In genomic region chr17:80969030-80969673, GRCh38 we compare ENCODE assay signal across 11 cellular contexts. TPM values are rescaled to one million over a fixed set of nuclear protein-coding genes. Genes with fewer than 3 reads are reported as not detected.
DNase-seq lines count a peak whose midpoint lies in the region; ATAC-seq and TF ChIP-seq lines count a peak whose summit lies in the region.
"Had no signal": no experiment of that assay in that cellular context is flagged by ENCODE, and none has a peak within 500 bp of the region (broad histone marks: within the 10 kb centered on the region; RNA-seq: fewer than 3 reads in every experiment).

No MANE protein-coding gene starts in this region.

- peaks cover 8% of the 10 kb centered on the region for H3K27me3 Mint-ChIP-seq in activated naive CD8-positive, alpha-beta T cell treated with anti-CD3 and anti-CD28 coated beads, Interleukin-2, amount 10 ng/mL, durations not matched to agents 7 days and 5 days

- no peak for TF ChIP-seq RAD21 in liver (IDR thresholded peaks at IDR 0.05)

- no peak overlapping the region for H3K9ac ChIP-seq in liver (ENCODE audit: low read depth in 1 of 2, low read length in 2 of 2)
- peak overlapping the region in 1 of 2 donors; percentile 42 for H3K9ac ChIP-seq in stomach smooth muscle (ENCODE audit: low read length in 2 of 2)

- no peak overlapping the region for H3K4me3 Mint-ChIP-seq in activated naive CD8-positive, alpha-beta T cell treated with anti-CD3 and anti-CD28 coated beads, Interleukin-2, amount 10 ng/mL, durations not matched to agents 7 days and 5 days

- H3K9me3 ChIP-seq in liver (ENCODE audit: control insufficient read depth in 4 of 4, low read length in 3 of 4): no peaks in the 10 kb centered on the region
- no peaks in the 10 kb centered on the region for H3K9me3 ChIP-seq in stomach smooth muscle (ENCODE audit: control insufficient read depth in 2 of 2, low read length in 2 of 2)
- H3K9me3 ChIP-seq in MG63: no peaks in the 10 kb centered on the region
- H3K9me3 ChIP-seq: neutrophil had no signal

- no peak overlapping the region for H3K27ac ChIP-seq in liver (ENCODE audit: low read depth in 1 of 2, low read length in 2 of 2)
- peak overlapping the region; percentile 41 for H3K27ac ChIP-seq in stomach smooth muscle (ENCODE audit: low read length)
- H3K27ac ChIP-seq: neutrophil had no signal

- no peaks in the 10 kb centered on the region for H3K9me3 Mint-ChIP-seq in activated naive CD8-positive, alpha-beta T cell treated with anti-CD3 and anti-CD28 coated beads, Interleukin-2, amount 10 ng/mL, durations not matched to agents 7 days and 5 days

- H3K4me1 Mint-ChIP-seq in activated naive CD8-positive, alpha-beta T cell treated with anti-CD3 and anti-CD28 coated beads, Interleukin-2, amount 10 ng/mL, durations not matched to agents 7 days and 5 days: peaks cover 4% of the 10 kb centered on the region

- peak; percentile 15 for ATAC-seq in activated naive CD8-positive, alpha-beta T cell treated with anti-CD3 and anti-CD28 coated beads, Interleukin-2, amount 10 ng/mL, durations not matched to agents 7 days and 5 days (ENCODE audit: low read depth)
- no peak for ATAC-seq in HG02759 (IDR thresholded peaks at IDR 0.05; ENCODE audit: unreplicated experiment)

- peaks cover 3% of the 10 kb centered on the region for H3K36me3 Mint-ChIP-seq in activated naive CD8-positive, alpha-beta T cell treated with anti-CD3 and anti-CD28 coated beads, Interleukin-2, amount 10 ng/mL, durations not matched to agents 7 days and 5 days

- WGBS in liver: 57% methylated on average over 20 of the region's 20 CpGs

- H3K4me3 ChIP-seq in liver (ENCODE audit: low read depth in 1 of 3, low read length in 3 of 3): no peak overlapping the region
- H3K4me3 ChIP-seq in stomach smooth muscle (ENCODE audit: low read length in 2 of 2): peak overlapping the region in 1 of 2 donors; percentile 47
- no peak overlapping the region for H3K4me3 ChIP-seq in MG63

- TF ChIP-seq CTCF in liver (IDR thresholded peaks at IDR 0.05; ENCODE audit: low read depth, low read length, missing input control): no peak

- POLR2A ChIA-PET in activated naive CD8-positive, alpha-beta T cell treated with anti-CD3 and anti-CD28 coated beads, Interleukin-2, amount 10 ng/mL, durations not matched to agents 7 days and 5 days (lab: Charles Lee): no interaction called here

- peaks cover 0 to 4% (median 0%) of the 10 kb centered on the region in 4 donors for H3K36me3 ChIP-seq in liver (ENCODE audit: control insufficient read depth in 4 of 4, insufficient read depth in 3 of 4, low read depth in 1 of 4, low read length in 3 of 4)
- H3K36me3 ChIP-seq in stomach smooth muscle (ENCODE audit: control insufficient read depth in 2 of 2, insufficient read depth in 2 of 2, low read length in 2 of 2): peaks cover 0 to 3% of the 10 kb centered on the region in 2 donors
- H3K36me3 ChIP-seq in MG63: no peaks in the 10 kb centered on the region; the same call in none of the 2 replicates

- peaks cover 0 to 4% (median 1%) of the 10 kb centered on the region in 4 donors for H3K4me1 ChIP-seq in liver (ENCODE audit: control insufficient read depth in 4 of 4, insufficient read depth in 4 of 4, low read length in 3 of 4)
- H3K4me1 ChIP-seq in stomach smooth muscle (ENCODE audit: control insufficient read depth, insufficient read depth, low read length): peaks cover 34% of the 10 kb centered on the region

- no peaks in the 10 kb centered on the region for H3K27me3 ChIP-seq in liver (ENCODE audit: control insufficient read depth in 4 of 4, insufficient read depth in 4 of 4, low read length in 3 of 4)
- H3K27me3 ChIP-seq in stomach smooth muscle (ENCODE audit: control insufficient read depth in 1 of 2, insufficient read depth in 2 of 2, low read length in 2 of 2): no peaks in the 10 kb centered on the region
- no peaks in the 10 kb centered on the region for H3K27me3 ChIP-seq in MG63

- no peak overlapping the region for H3K27ac Mint-ChIP-seq in activated naive CD8-positive, alpha-beta T cell treated with anti-CD3 and anti-CD28 coated beads, Interleukin-2, amount 10 ng/mL, durations not matched to agents 7 days and 5 days

- DNase-seq in NCI-H446 (lab: John Stamatoyannopoulos, UW): peak; percentile 90 to 93
- DNase-seq in NCI-H446 treated with DMSO at 0.1 percent for 48 hours (lab: John Stamatoyannopoulos, UW): no peak
- DNase-seq in activated naive CD8-positive, alpha-beta T cell treated with anti-CD3 and anti-CD28 coated beads, Interleukin-2, amount 10 ng/mL, durations not matched to agents 7 days and 5 days: no peak
- DNase-seq in middle frontal gyrus (ENCODE audit: extremely low spot score, low spot score): no peak
- DNase-seq in MG63: no peak
- DNase-seq: KBM-7, T-helper 2 cell had no signal

TF ChIP-seq in liver, 16 proteins besides CTCF, POLR2A, EP300 and RAD21:
- TF ChIP-seq NR2F2 (IDR thresholded peaks at IDR 0.05) (peak; percentile 8), YY1 (IDR thresholded peaks at IDR 0.05) (no peak), HNF4G (IDR thresholded peaks at IDR 0.05) (no peak)

RNA-seq across cellular contexts. Expression of gene CHMP6, which starts 22.5 kb away (rescaled TPM):
- total RNA-seq in activated naive CD8-positive, alpha-beta T cell treated with anti-CD3 and anti-CD28 coated beads, Interleukin-2, amount 10 ng/mL, durations not matched to agents 7 days and 5 days: 10 to 100 TPM; 32.5 to 33.0 TPM
- total RNA-seq in liver: 10 to 100 TPM in 1 of 2 donors, 1 to 10 TPM in 1; 9.6 to 14.5 TPM
- 10 to 100 TPM; 19.0 to 24.0 TPM for polyA plus RNA-seq in liver
- 65.4 and 74.3 TPM in 2 replicates for total RNA-seq in MG63 (2014; rRNA removed; shearing (Covaris generic); ENCODE audit: low replicate concordance)

Comparison
In these comparisons a context has a peak if more than half of its experiments do, and no peak if none do; other contexts are left out.
1. DNase-seq: peak in NCI-H446 (2 of 2); none in NCI-H446 treated with DMSO at 0.1 percent for 48 hours (single experiment), activated naive CD8-positive, alpha-beta T cell treated with anti-CD3 and anti-CD28 coated beads, Interleukin-2, amount 10 ng/mL, durations not matched to agents 7 days and 5 days (single experiment), middle frontal gyrus (single experiment) and MG63 (single experiment).